ENCODE assay signal across 1 cellular context in genomic region chr3:128344046-128344368, GRCh38.
TF ChIP-seq lines count a peak whose summit lies in the region.

No MANE protein-coding gene starts in this region.

TF ChIP-seq in IMR-90, 13 proteins besides CTCF, POLR2A, EP300 and RAD21 (continued from another document):
- TF ChIP-seq USF2 (IDR thresholded peaks at IDR 0.05; ENCODE audit: low read depth, low read length), result no peak
TF ChIP-seq in IMR-90: peak in this region for 0.
